In genomic region chr12:30753761-30754382, GRCh38 we compare ENCODE assay signal across 8 cellular contexts. TPM values are rescaled to one million over a fixed set of nuclear protein-coding genes. Genes with fewer than 3 reads are reported as not detected.
DNase-seq lines count a peak whose midpoint lies in the region; ATAC-seq and TF ChIP-seq lines count a peak whose summit lies in the region.

No MANE protein-coding gene starts in this region.

- ATAC-seq in body of pancreas, result no peak
- ATAC-seq in HG03135 (IDR thresholded peaks at IDR 0.05; ENCODE audit: unreplicated experiment), result no peak
- ATAC-seq in GM19324 (IDR thresholded peaks at IDR 0.05; ENCODE audit: low FRiP score, unreplicated experiment), result no peak

- intact Hi-C loops in body of pancreas (cut with DNase I), result no loop called here
- intact Hi-C loops in lower leg skin (cut with DNase I; ENCODE audit: low total_unique reads), result loop anchor here (10.0 kb wide), 1 partner anchor 59 kb away; the partner anchor contains the start of gene IPO8
- intact Hi-C loops in transverse colon (cut with DNase I; ENCODE audit: low total_unique reads), result loop anchor here (10.0 kb wide), 1 partner anchor 59 kb away; the partner anchor contains the start of gene IPO8

- DNase-seq in NCI-H510A treated with DMSO at 0.1 percent for 48 hours (lab: John Stamatoyannopoulos, UW) (peak; percentile 55), NCI-H510A (lab: John Stamatoyannopoulos, UW) (no peak), NCI-H1694 treated with DMSO at 0.1 percent for 48 hours (lab: John Stamatoyannopoulos, UW) (peak; percentile 54), body of pancreas (no peak), lower leg skin (ENCODE audit: low spot score in 2 of 2) (peak in 1 of 2 donors; percentile 19), transverse colon (no peak)

- TF ChIP-seq CTCF in body of pancreas (IDR thresholded peaks at IDR 0.05), result no peak
- TF ChIP-seq CTCF in lower leg skin (IDR thresholded peaks at IDR 0.05), result no peak
- TF ChIP-seq CTCF in transverse colon (IDR thresholded peaks at IDR 0.05), result no peak

- H3K36me3 ChIP-seq in body of pancreas (replicated peaks in 1 of 2; ENCODE audit: insufficient read depth in 1 of 2, low read depth in 2 of 2) (no peaks in the 10 kb centered on the region), transverse colon (no peaks in the 10 kb centered on the region)

- H3K9me3 ChIP-seq in body of pancreas, result no peaks in the 10 kb centered on the region
- H3K9me3 ChIP-seq in transverse colon, result no peaks in the 10 kb centered on the region

- H3K4me1 ChIP-seq in body of pancreas, result peaks cover 31% of the 10 kb centered on the region
- H3K4me1 ChIP-seq in transverse colon, result peaks cover 6 to 16% (median 11%) of the 10 kb centered on the region in 4 donors

- H3K4me3 ChIP-seq in body of pancreas (peak overlapping the region; percentile 40 to 65), lower leg skin (ENCODE audit: low read depth, poor library complexity, severe bottlenecking) (peak overlapping the region; percentile 85), transverse colon (peak overlapping the region; percentile 65 to 90 (median 77))

- no peaks in the 10 kb centered on the region for H3K27me3 ChIP-seq in body of pancreas
- no peaks in the 10 kb centered on the region for H3K27me3 ChIP-seq in transverse colon

- TF ChIP-seq EP300 in transverse colon (IDR thresholded peaks at IDR 0.05; ENCODE audit: low read depth), result no peak

- H3K27ac ChIP-seq in body of pancreas (peak overlapping the region; percentile 90 to 94 (median 92)), transverse colon (peak overlapping the region; percentile 86 to 92 (median 90))

- 10 to 15% methylated on average over 18 of the region's 18 CpGs for WGBS in body of pancreas, 2 donors
- WGBS in lower leg skin, 2 donors, result 7 to 10% methylated on average over 18 of the region's 18 CpGs
- 19 to 27% methylated on average over 14 to 18 of the region's 18 CpGs for WGBS in transverse colon (ENCODE audit: low coverage in 1 of 2), 2 donors

- TF ChIP-seq POLR2A in body of pancreas (IDR thresholded peaks at IDR 0.05) (no peak), lower leg skin (IDR thresholded peaks at IDR 0.05) (no peak), transverse colon (IDR thresholded peaks at IDR 0.05) (no peak)

- in situ Hi-C loops in transverse colon (cut with MboI; ENCODE audit: low pct_ligation_motif_present in 1 of 4, low pct_unique_long_range_greater_than_20kb in 1 of 4, low sequenced_read_pairs in 3 of 4), result no loop called here

RNA-seq across cellular contexts. Expression of gene CAPRIN2, which starts 0.9 kb away (rescaled TPM):
- total RNA-seq in body of pancreas (10 to 100 TPM; 20.8 to 30.4 TPM), lower leg skin (10 to 100 TPM; 12.1 to 29.0 (median 16.2) TPM), transverse colon (100 to 1,000 TPM in 1 of 4 donors, 10 to 100 TPM in 3; 24.7 to 322 (median 42.5) TPM)

RNA-seq across cellular contexts. Expression of gene IPO8, which starts 58.2 kb away (rescaled TPM):
- total RNA-seq in body of pancreas (10 to 100 TPM; 15.8 to 45.4 TPM), lower leg skin (10 to 100 TPM; 17.0 to 29.2 (median 21.3) TPM), transverse colon (10 to 100 TPM; 35.2 to 73.9 (median 62.6) TPM)

Comparison
In these comparisons a context has a peak if more than half of its experiments do, and no peak if none do; other contexts are left out.
1. DNase-seq: peak in NCI-H510A treated with DMSO at 0.1 percent for 48 hours (single experiment) and NCI-H1694 treated with DMSO at 0.1 percent for 48 hours (single experiment); none in NCI-H510A (single experiment), body of pancreas (0 of 4) and transverse colon (single experiment).
2. Peak in every context shown above with its lines, with median percentiles within 50 percentile points of each other: H3K4me3 ChIP-seq.